24 cellular contexts compared by ENCODE assay signal in the genomic region with DNA sequence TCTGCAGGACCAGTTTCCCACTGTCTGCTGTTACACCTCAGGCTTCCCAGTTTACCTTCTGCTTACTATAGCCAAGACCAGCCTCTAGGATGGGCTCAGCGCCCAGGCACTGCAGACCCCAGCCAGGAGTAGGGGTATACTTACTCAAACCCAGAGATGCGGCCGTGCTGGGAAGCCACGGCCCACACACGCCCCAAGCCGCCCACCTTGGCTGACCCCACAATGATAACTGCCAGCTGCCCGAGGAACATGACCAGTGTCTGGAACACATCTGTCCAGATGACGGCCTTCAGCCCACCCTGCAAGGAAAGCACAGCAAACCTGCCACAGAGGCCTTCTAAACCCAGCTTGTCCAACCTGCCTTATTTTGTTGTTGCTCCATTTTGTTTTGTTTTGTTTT. TPM values are rescaled to one million over a fixed set of nuclear protein-coding genes. Genes with fewer than 3 reads are reported as not detected.
DNase-seq lines count a peak whose midpoint lies in the region; ATAC-seq, FAIRE-seq and TF ChIP-seq lines count a peak whose summit lies in the region.
"Had no signal": no experiment of that assay in that cellular context is flagged by ENCODE, and none has a peak within 500 bp of the region (broad histone marks: within the 10 kb centered on the region; RNA-seq: fewer than 3 reads in every experiment).

No MANE protein-coding gene starts in this region.

- H3K27ac ChIP-seq in HepG2 (ENCODE audit: extremely low read length, insufficient read depth, low read length), result no peak overlapping the region
- no peak overlapping the region for H3K27ac ChIP-seq in right lobe of liver
- H3K27ac ChIP-seq: 22Rv1 had no signal

- DNase-seq in T-helper 2 cell treated with Interferon-gamma antibody and Interleukin-4, amounts not matched to agents 5 μg/mL and 100 μg/mL, for 36 hours (ENCODE audit: low spot score), result no peak
- DNase-seq in T-helper 2 cell (no peak), HepG2 (ENCODE audit: low spot score) (no peak), right lobe of liver (no peak), endothelial cell (ENCODE audit: low spot score) (no peak), SKM-1 (lab: John Stamatoyannopoulos, UW; ENCODE audit: unreplicated experiment) (no peak)
- DNase-seq in stimulated activated naive B cell treated with anti-CD40 and anti-IgM and Interleukin-4, amounts not matched to agents 10 μg/mL and 1 μg/mL and 100 μg/mL, for 72 hours, result no peak
- DNase-seq: ACHN; BE2C; H9; KG1; MG63; NCI-H1694; NCI-H2029 treated with DMSO at 0.1 percent for 48 hours; NCI-H446 treated with DMSO at 0.1 percent for 48 hours; NCI-H526; NCI-H82; NK-92 treated with Interleukin-12 subunit alpha and Interleukin-12 subunit beta, amount 100 ng/mL, for 24 hours; PC-3 had no signal

- no peaks in the 10 kb centered on the region for H3K27me3 Mint-ChIP-seq in T-helper 2 cell treated with Interferon-gamma antibody and Interleukin-4, amounts not matched to agents 5 μg/mL and 100 μg/mL, for 36 hours (ENCODE audit: low read depth)
- H3K27me3 Mint-ChIP-seq in endothelial cell (ENCODE audit: unreplicated experiment), result peaks cover 11% of the 10 kb centered on the region
- no peaks in the 10 kb centered on the region for H3K27me3 Mint-ChIP-seq in stimulated activated naive B cell treated with anti-CD40 and anti-IgM and Interleukin-4, amounts not matched to agents 10 μg/mL and 1 μg/mL and 100 μg/mL, for 72 hours

- H3K36me3 ChIP-seq in HepG2 (replicated peaks in 1 of 2; ENCODE audit: control insufficient read depth in 1 of 2, insufficient read depth in 2 of 2, low read length in 2 of 2), result peaks cover 61 to 89% of the 10 kb centered on the region in 2 experiments
- peaks cover 0 to 70% (median 28%) of the 10 kb centered on the region in 4 donors for H3K36me3 ChIP-seq in right lobe of liver

- no peak overlapping the region for H3K4me2 ChIP-seq in HepG2 (ENCODE audit: low read depth, low read length)
- H3K4me2 ChIP-seq: GM23338 had no signal

- peaks cover 24% of the 10 kb centered on the region for H3K79me2 ChIP-seq in HepG2 (ENCODE audit: insufficient read depth, low read length)

- H3K4me1 Mint-ChIP-seq in T-helper 2 cell treated with Interferon-gamma antibody and Interleukin-4, amounts not matched to agents 5 μg/mL and 100 μg/mL, for 36 hours (ENCODE audit: low read depth), result peaks cover 18% of the 10 kb centered on the region
- H3K4me1 Mint-ChIP-seq in endothelial cell (ENCODE audit: unreplicated experiment), result peaks cover 13% of the 10 kb centered on the region
- peaks cover 18 to 29% of the 10 kb centered on the region in 2 donors for H3K4me1 Mint-ChIP-seq in stimulated activated naive B cell treated with anti-CD40 and anti-IgM and Interleukin-4, amounts not matched to agents 10 μg/mL and 1 μg/mL and 100 μg/mL, for 72 hours
- H3K4me1 Mint-ChIP-seq: CD14-positive monocyte had no signal

- no peaks in the 10 kb centered on the region for H3K27me3 ChIP-seq in HepG2 (ENCODE audit: control insufficient read depth in 1 of 2, insufficient read depth in 2 of 2, low read length in 2 of 2)
- H3K27me3 ChIP-seq in right lobe of liver, result no peaks in the 10 kb centered on the region
- H3K27me3 ChIP-seq: BE2C, MG63 had no signal

- H3K4me1 ChIP-seq in HepG2 (ENCODE audit: insufficient read depth, low read length) (peaks cover 39% of the 10 kb centered on the region), right lobe of liver (peaks cover 0 to 4% (median under 1%) of the 10 kb centered on the region in 4 donors)

- in situ Hi-C loops in HepG2 (cut with HindIII; ENCODE audit: extremely low pct_ligation_motif_present, low pct_unique_long_range_greater_than_20kb), result no loop called here

- FAIRE-seq in HepG2 (lab: Jason Lieb, UNC), result no peak
- FAIRE-seq: HTR-8/SVneo had no signal

- CTCF ChIA-PET in HepG2 (lab: Yijun Ruan, JAX; ENCODE audit: low intra/inter-chr PET ratio, low total read pairs), result no interaction called here

- 96% methylated on average over 8 of the region's 8 CpGs for WGBS in HepG2 (ENCODE audit: low lambda C conversion rate)
- 80% methylated on average over 2 of the region's 8 CpGs for WGBS in right lobe of liver (ENCODE audit: insufficient coverage, low coverage, low lambda C conversion rate, missing lambda C conversion rate)

- TF ChIP-seq CTCF in HepG2 (CRISPR knock-in tag; IDR thresholded peaks at IDR 0.05) (no peak), right lobe of liver (IDR thresholded peaks at IDR 0.05) (no peak), endothelial cell (IDR thresholded peaks at IDR 0.05; ENCODE audit: unreplicated experiment) (no peak)

- H3K27ac Mint-ChIP-seq in T-helper 2 cell treated with Interferon-gamma antibody and Interleukin-4, amounts not matched to agents 5 μg/mL and 100 μg/mL, for 36 hours, result peak overlapping the region; percentile 42
- H3K27ac Mint-ChIP-seq in endothelial cell (ENCODE audit: unreplicated experiment), result no peak overlapping the region
- H3K27ac Mint-ChIP-seq in stimulated activated naive B cell treated with anti-CD40 and anti-IgM and Interleukin-4, amounts not matched to agents 10 μg/mL and 1 μg/mL and 100 μg/mL, for 72 hours, result peak overlapping the region; percentile 38
- H3K27ac Mint-ChIP-seq: GM23338, H9 had no signal

- no peak overlapping the region for H2AFZ ChIP-seq in HepG2 (ENCODE audit: low read length)
- H2AFZ ChIP-seq: GM23338 had no signal

- H3K4me3 Mint-ChIP-seq in T-helper 2 cell treated with Interferon-gamma antibody and Interleukin-4, amounts not matched to agents 5 μg/mL and 100 μg/mL, for 36 hours, result no peak overlapping the region
- H3K4me3 Mint-ChIP-seq in endothelial cell (ENCODE audit: unreplicated experiment), result peak overlapping the region; percentile 8
- H3K4me3 Mint-ChIP-seq in stimulated activated naive B cell treated with anti-CD40 and anti-IgM and Interleukin-4, amounts not matched to agents 10 μg/mL and 1 μg/mL and 100 μg/mL, for 72 hours, result no peak overlapping the region
- H3K4me3 Mint-ChIP-seq: CD14-positive monocyte, GM23338, H9 had no signal

- peaks cover 24% of the 10 kb centered on the region for H3K36me3 Mint-ChIP-seq in T-helper 2 cell treated with Interferon-gamma antibody and Interleukin-4, amounts not matched to agents 5 μg/mL and 100 μg/mL, for 36 hours (ENCODE audit: low read depth)
- H3K36me3 Mint-ChIP-seq in endothelial cell (ENCODE audit: low read depth, unreplicated experiment), result peaks cover 67% of the 10 kb centered on the region
- peaks cover 52 to 86% of the 10 kb centered on the region in 2 donors for H3K36me3 Mint-ChIP-seq in stimulated activated naive B cell treated with anti-CD40 and anti-IgM and Interleukin-4, amounts not matched to agents 10 μg/mL and 1 μg/mL and 100 μg/mL, for 72 hours

- no peak for TF ChIP-seq EP300 in HepG2 (IDR thresholded peaks at IDR 0.05; ENCODE audit: low read depth in 2 of 2, low read length in 2 of 2)
- TF ChIP-seq EP300 in HepG2 (CRISPR knock-in tag; IDR thresholded peaks at IDR 0.05; ENCODE audit: borderline replicate concordance), result no peak

- no peaks in the 10 kb centered on the region for H3K9me3 Mint-ChIP-seq in T-helper 2 cell treated with Interferon-gamma antibody and Interleukin-4, amounts not matched to agents 5 μg/mL and 100 μg/mL, for 36 hours
- H3K9me3 Mint-ChIP-seq in endothelial cell (ENCODE audit: unreplicated experiment), result no peaks in the 10 kb centered on the region
- no peaks in the 10 kb centered on the region for H3K9me3 Mint-ChIP-seq in stimulated activated naive B cell treated with anti-CD40 and anti-IgM and Interleukin-4, amounts not matched to agents 10 μg/mL and 1 μg/mL and 100 μg/mL, for 72 hours
- H3K9me3 Mint-ChIP-seq: CD14-positive monocyte, GM23338, H9 had no signal

- no peak overlapping the region for H3K9ac ChIP-seq in HepG2 (ENCODE audit: insufficient read depth, low read depth, low read length)

- no peak for TF ChIP-seq POLR2A in HepG2 (IDR thresholded peaks at IDR 0.05; ENCODE audit: insufficient read depth in 1 of 2, low read depth in 2 of 2, low read length in 2 of 2)
- no peak for TF ChIP-seq POLR2A in right lobe of liver (IDR thresholded peaks at IDR 0.05)

- BruUV-seq in HepG2 (replicated peaks; lab: Mats Ljungman, UMichigan), result no TSS peak

- H3K4me3 ChIP-seq in HepG2 (replicated peaks in 1 of 3; ENCODE audit: insufficient read depth in 1 of 3, low read depth in 2 of 3, low read length in 3 of 3), result no peak overlapping the region
- no peak overlapping the region for H3K4me3 ChIP-seq in right lobe of liver
- H3K4me3 ChIP-seq: GM23338, MG63 had no signal

- TF ChIP-seq RAD21 in HepG2 (CRISPR knock-in tag; IDR thresholded peaks at IDR 0.05), result no peak

- no peaks in the 10 kb centered on the region for H4K20me1 ChIP-seq in HepG2 (ENCODE audit: insufficient read depth, low read length)

- H3K9me3 ChIP-seq in HepG2 (ENCODE audit: low read length), result no peaks in the 10 kb centered on the region
- H3K9me3 ChIP-seq in right lobe of liver, result no peaks in the 10 kb centered on the region
- H3K9me3 ChIP-seq: BE2C, MG63 had no signal

- intact Hi-C loops in HepG2 (cut with micrococcal nuclease; ENCODE audit: unreplicated experiment), result no loop called here
- intact Hi-C loops in right lobe of liver (cut with DNase I), result no loop called here

- POLR2A ChIA-PET in HepG2 (lab: Yijun Ruan, JAX), result no interaction called here

- ATAC-seq in HepG2, result no peak
- no peak for ATAC-seq in right lobe of liver
- no peak for ATAC-seq in stimulated activated naive B cell treated with anti-CD40 and anti-IgM and Interleukin-4, amounts not matched to agents 10 μg/mL and 1 μg/mL and 100 μg/mL, for 72 hours (replicated peaks)
- no peak for ATAC-seq in GM21423 (IDR thresholded peaks at IDR 0.05; ENCODE audit: unreplicated experiment)
- ATAC-seq: GM23338, PC-3 had no signal

RNA-seq across cellular contexts. Expression of a gene that starts 6.6 kb away (rescaled TPM):
- total RNA-seq in HepG2 (2016; rRNA removed; fragmentation: Illumina TruSeq; extraction: Trizol) (130 and 207 TPM in 2 replicates), right lobe of liver (10 to 100 TPM; 30.7 to 65.8 (median 35.9) TPM), endothelial cell (ENCODE audit: unreplicated experiment) (89.9 TPM)
- total RNA-seq in HepG2 (2016; cell fraction: cytosol; rRNA removed; fragmentation: Illumina TruSeq; extraction: Trizol; ENCODE audit: low read depth), result 237 and 301 TPM in 2 replicates
- total RNA-seq in HepG2 (2016; cell fraction: insoluble cytoplasmic fraction; rRNA removed; fragmentation: Illumina TruSeq; extraction: Trizol), result 124 and 208 TPM in 2 replicates
- total RNA-seq in HepG2 (2016; cell fraction: membrane; rRNA removed; fragmentation: Illumina TruSeq; extraction: Trizol), result 240 and 276 TPM in 2 replicates
- total RNA-seq in HepG2 (2016; cell fraction: nucleus; rRNA removed; fragmentation: Illumina TruSeq; extraction: Trizol), result 132 and 154 TPM in 2 replicates
- 280 and 382 TPM in 2 replicates for polyA plus RNA-seq in HepG2 (2011; rRNA removed)
- 388 and 397 TPM in 2 replicates for polyA plus RNA-seq in HepG2 (2011; cell fraction: cytosol; rRNA removed)
- 165 and 172 TPM in 2 replicates for polyA plus RNA-seq in HepG2 (2011; cell fraction: nucleus; rRNA removed)
- 120 and 153 TPM in 2 replicates for polyA plus RNA-seq in HepG2 (2012)
- polyA plus RNA-seq in HepG2 (2016; cell fraction: cytosol; fragmentation: Illumina TruSeq; extraction: Trizol; ENCODE audit: low read depth), result 273 and 357 TPM in 2 replicates
- 125 and 139 TPM in 2 replicates for polyA plus RNA-seq in HepG2 (2016; cell fraction: insoluble cytoplasmic fraction; fragmentation: Illumina TruSeq; extraction: Trizol; ENCODE audit: low read depth)
- polyA plus RNA-seq in HepG2 (2016; cell fraction: membrane; fragmentation: Illumina TruSeq; extraction: Trizol; ENCODE audit: low read depth), result 241 and 285 TPM in 2 replicates
- 232 and 249 TPM in 2 replicates for polyA plus RNA-seq in HepG2 (2016; cell fraction: nucleus; fragmentation: Illumina TruSeq; extraction: Trizol; ENCODE audit: insufficient read depth, low read depth)
- 164 and 175 TPM in 2 replicates for polyA minus RNA-seq in HepG2 (2011; rRNA and poly(A)+ RNA removed; ENCODE audit: low replicate concordance)
- polyA minus RNA-seq in HepG2 (2011; cell fraction: cytosol; rRNA and poly(A)+ RNA removed), result 98.3 and 110 TPM in 2 replicates
- polyA minus RNA-seq in HepG2 (2011; cell fraction: nucleus; rRNA and poly(A)+ RNA removed), result 161 and 181 TPM in 2 replicates

RNA-seq across cellular contexts. Expression of a gene that starts 6.9 kb away (rescaled TPM):
- total RNA-seq in HepG2 (2016; rRNA removed; fragmentation: Illumina TruSeq; extraction: Trizol) (73.9 and 135 TPM in 2 replicates), right lobe of liver (100 to 1,000 TPM in 3 of 6 experiments, 10 to 100 TPM in 3; 57.5 to 151 (median 90.3) TPM), endothelial cell (ENCODE audit: unreplicated experiment) (63.0 TPM)
- total RNA-seq in HepG2 (2016; cell fraction: cytosol; rRNA removed; fragmentation: Illumina TruSeq; extraction: Trizol; ENCODE audit: low read depth), result 30.4 and 34.3 TPM in 2 replicates
- 73.5 and 136 TPM in 2 replicates for total RNA-seq in HepG2 (2016; cell fraction: insoluble cytoplasmic fraction; rRNA removed; fragmentation: Illumina TruSeq; extraction: Trizol)
- total RNA-seq in HepG2 (2016; cell fraction: membrane; rRNA removed; fragmentation: Illumina TruSeq; extraction: Trizol), result 79.1 and 85.5 TPM in 2 replicates
- total RNA-seq in HepG2 (2016; cell fraction: nucleus; rRNA removed; fragmentation: Illumina TruSeq; extraction: Trizol), result 134 and 158 TPM in 2 replicates
- 417 and 462 TPM in 2 replicates for polyA plus RNA-seq in HepG2 (2011; rRNA removed)
- 356 and 373 TPM in 2 replicates for polyA plus RNA-seq in HepG2 (2011; cell fraction: cytosol; rRNA removed)
- 1,568 and 1,774 TPM in 2 replicates for polyA plus RNA-seq in HepG2 (2011; cell fraction: nucleus; rRNA removed)
- polyA plus RNA-seq in HepG2 (2012), result 192 and 216 TPM in 2 replicates
- 27.4 and 30.4 TPM in 2 replicates for polyA plus RNA-seq in HepG2 (2016; cell fraction: cytosol; fragmentation: Illumina TruSeq; extraction: Trizol; ENCODE audit: low read depth)
- polyA plus RNA-seq in HepG2 (2016; cell fraction: insoluble cytoplasmic fraction; fragmentation: Illumina TruSeq; extraction: Trizol; ENCODE audit: low read depth), result 63.2 and 70.8 TPM in 2 replicates
- 56.1 and 58.9 TPM in 2 replicates for polyA plus RNA-seq in HepG2 (2016; cell fraction: membrane; fragmentation: Illumina TruSeq; extraction: Trizol; ENCODE audit: low read depth)
- 255 and 265 TPM in 2 replicates for polyA plus RNA-seq in HepG2 (2016; cell fraction: nucleus; fragmentation: Illumina TruSeq; extraction: Trizol; ENCODE audit: insufficient read depth, low read depth)
- polyA minus RNA-seq in HepG2 (2011; rRNA and poly(A)+ RNA removed; ENCODE audit: low replicate concordance), result 193 and 937 TPM in 2 replicates
- 155 and 193 TPM in 2 replicates for polyA minus RNA-seq in HepG2 (2011; cell fraction: cytosol; rRNA and poly(A)+ RNA removed)
- polyA minus RNA-seq in HepG2 (2011; cell fraction: nucleus; rRNA and poly(A)+ RNA removed), result 359 and 416 TPM in 2 replicates

RNA-seq across cellular contexts. Expression of a gene that starts 12.0 kb away (rescaled TPM):
- 21.5 and 21.7 TPM in 2 replicates for total RNA-seq in HepG2 (2016; rRNA removed; fragmentation: Illumina TruSeq; extraction: Trizol)
- total RNA-seq in HepG2 (2016; cell fraction: cytosol; rRNA removed; fragmentation: Illumina TruSeq; extraction: Trizol; ENCODE audit: low read depth), result 10.8 and 11.1 TPM in 2 replicates
- total RNA-seq in HepG2 (2016; cell fraction: insoluble cytoplasmic fraction; rRNA removed; fragmentation: Illumina TruSeq; extraction: Trizol), result 16.3 and 22.5 TPM in 2 replicates
- total RNA-seq in HepG2 (2016; cell fraction: membrane; rRNA removed; fragmentation: Illumina TruSeq; extraction: Trizol), result 11.0 and 11.4 TPM in 2 replicates
- 33.1 and 40.6 TPM in 2 replicates for total RNA-seq in HepG2 (2016; cell fraction: nucleus; rRNA removed; fragmentation: Illumina TruSeq; extraction: Trizol)
- polyA plus RNA-seq in HepG2 (2011; rRNA removed), result 37.0 and 43.1 TPM in 2 replicates
- 15.7 and 25.3 TPM in 2 replicates for polyA plus RNA-seq in HepG2 (2011; cell fraction: cytosol; rRNA removed)
- polyA plus RNA-seq in HepG2 (2011; cell fraction: nucleus; rRNA removed), result 233 and 267 TPM in 2 replicates
- 31.5 and 37.5 TPM in 2 replicates for polyA plus RNA-seq in HepG2 (2012)
- 5.5 and 5.9 TPM in 2 replicates for polyA plus RNA-seq in HepG2 (2016; cell fraction: cytosol; fragmentation: Illumina TruSeq; extraction: Trizol; ENCODE audit: low read depth)
- 19.5 and 31.5 TPM in 2 replicates for polyA plus RNA-seq in HepG2 (2016; cell fraction: insoluble cytoplasmic fraction; fragmentation: Illumina TruSeq; extraction: Trizol; ENCODE audit: low read depth)
- 11.5 and 14.8 TPM in 2 replicates for polyA plus RNA-seq in HepG2 (2016; cell fraction: membrane; fragmentation: Illumina TruSeq; extraction: Trizol; ENCODE audit: low read depth)
- 63.8 and 69.6 TPM in 2 replicates for polyA plus RNA-seq in HepG2 (2016; cell fraction: nucleus; fragmentation: Illumina TruSeq; extraction: Trizol; ENCODE audit: insufficient read depth, low read depth)
- 159 and 251 TPM in 2 replicates for polyA minus RNA-seq in HepG2 (2011; rRNA and poly(A)+ RNA removed; ENCODE audit: low replicate concordance)
- 44.5 and 51.3 TPM in 2 replicates for polyA minus RNA-seq in HepG2 (2011; cell fraction: cytosol; rRNA and poly(A)+ RNA removed)
- 140 and 150 TPM in 2 replicates for polyA minus RNA-seq in HepG2 (2011; cell fraction: nucleus; rRNA and poly(A)+ RNA removed)
- 10 to 100 TPM; 12.3 to 24.0 (median 16.3) TPM for total RNA-seq in right lobe of liver
- total RNA-seq in endothelial cell (ENCODE audit: unreplicated experiment), result 49.4 TPM

RNA-seq across cellular contexts. Expression of a gene that starts 56.4 kb away (rescaled TPM):
- total RNA-seq in HepG2 (2016; rRNA removed; fragmentation: Illumina TruSeq; extraction: Trizol) (0.02 and 0.04 TPM in 2 replicates), right lobe of liver (under 1 TPM in 1 of 6 experiments, not detected in 5; 0.04 TPM), endothelial cell (ENCODE audit: unreplicated experiment) (not detected)
- total RNA-seq in HepG2 (2016; cell fraction: cytosol; rRNA removed; fragmentation: Illumina TruSeq; extraction: Trizol; ENCODE audit: low read depth), result not detected in 2 replicates
- total RNA-seq in HepG2 (2016; cell fraction: insoluble cytoplasmic fraction; rRNA removed; fragmentation: Illumina TruSeq; extraction: Trizol), result 0.15 TPM in 1 of 2 replicates, not detected in the other
- not detected in 2 replicates for total RNA-seq in HepG2 (2016; cell fraction: membrane; rRNA removed; fragmentation: Illumina TruSeq; extraction: Trizol)
- not detected in 2 replicates for total RNA-seq in HepG2 (2016; cell fraction: nucleus; rRNA removed; fragmentation: Illumina TruSeq; extraction: Trizol)
- 1.4 TPM in 2 replicates for polyA plus RNA-seq in HepG2 (2011; rRNA removed)
- 0.98 and 1.1 TPM in 2 replicates for polyA plus RNA-seq in HepG2 (2011; cell fraction: cytosol; rRNA removed)
- polyA plus RNA-seq in HepG2 (2011; cell fraction: nucleus; rRNA removed), result 1.7 and 2.0 TPM in 2 replicates
- polyA plus RNA-seq in HepG2 (2012), result 0.80 and 1.5 TPM in 2 replicates
- not detected in 2 replicates for polyA plus RNA-seq in HepG2 (2016; cell fraction: cytosol; fragmentation: Illumina TruSeq; extraction: Trizol; ENCODE audit: low read depth)
- polyA plus RNA-seq in HepG2 (2016; cell fraction: insoluble cytoplasmic fraction; fragmentation: Illumina TruSeq; extraction: Trizol; ENCODE audit: low read depth), result not detected in 2 replicates
- not detected in 2 replicates for polyA plus RNA-seq in HepG2 (2016; cell fraction: membrane; fragmentation: Illumina TruSeq; extraction: Trizol; ENCODE audit: low read depth)
- polyA plus RNA-seq in HepG2 (2016; cell fraction: nucleus; fragmentation: Illumina TruSeq; extraction: Trizol; ENCODE audit: insufficient read depth, low read depth), result 0.12 TPM in 1 of 2 replicates, not detected in the other
- 1.3 TPM in 1 of 2 replicates, not detected in the other for polyA minus RNA-seq in HepG2 (2011; rRNA and poly(A)+ RNA removed; ENCODE audit: low replicate concordance)
- polyA minus RNA-seq in HepG2 (2011; cell fraction: cytosol; rRNA and poly(A)+ RNA removed), result 0.49 and 0.70 TPM in 2 replicates
- polyA minus RNA-seq in HepG2 (2011; cell fraction: nucleus; rRNA and poly(A)+ RNA removed), result 0.52 and 0.62 TPM in 2 replicates
- total RNA-seq: H9, PC-3 had no signal
- polyA plus RNA-seq: CD14-positive monocyte had no signal

RNA-seq across cellular contexts. Expression of a gene that starts 57.6 kb away (rescaled TPM):
- total RNA-seq in HepG2 (2016; rRNA removed; fragmentation: Illumina TruSeq; extraction: Trizol) (0.38 TPM in 1 of 2 replicates, not detected in the other), right lobe of liver (not detected), endothelial cell (ENCODE audit: unreplicated experiment) (not detected)
- total RNA-seq in HepG2 (2016; cell fraction: cytosol; rRNA removed; fragmentation: Illumina TruSeq; extraction: Trizol; ENCODE audit: low read depth), result 0.20 and 0.26 TPM in 2 replicates
- total RNA-seq in HepG2 (2016; cell fraction: insoluble cytoplasmic fraction; rRNA removed; fragmentation: Illumina TruSeq; extraction: Trizol), result 0.15 TPM in 1 of 2 replicates, not detected in the other
- total RNA-seq in HepG2 (2016; cell fraction: membrane; rRNA removed; fragmentation: Illumina TruSeq; extraction: Trizol), result 0.07 and 0.43 TPM in 2 replicates
- total RNA-seq in HepG2 (2016; cell fraction: nucleus; rRNA removed; fragmentation: Illumina TruSeq; extraction: Trizol), result 0.25 and 0.37 TPM in 2 replicates
- 0.79 and 1.0 TPM in 2 replicates for polyA plus RNA-seq in HepG2 (2011; rRNA removed)
- 0.54 and 0.83 TPM in 2 replicates for polyA plus RNA-seq in HepG2 (2011; cell fraction: cytosol; rRNA removed)
- polyA plus RNA-seq in HepG2 (2011; cell fraction: nucleus; rRNA removed), result 5.5 and 6.9 TPM in 2 replicates
- polyA plus RNA-seq in HepG2 (2012), result 1.1 and 1.2 TPM in 2 replicates
- 0.17 and 0.28 TPM in 2 replicates for polyA plus RNA-seq in HepG2 (2016; cell fraction: cytosol; fragmentation: Illumina TruSeq; extraction: Trizol; ENCODE audit: low read depth)
- 0.23 TPM in 1 of 2 replicates, not detected in the other for polyA plus RNA-seq in HepG2 (2016; cell fraction: insoluble cytoplasmic fraction; fragmentation: Illumina TruSeq; extraction: Trizol; ENCODE audit: low read depth)
- polyA plus RNA-seq in HepG2 (2016; cell fraction: membrane; fragmentation: Illumina TruSeq; extraction: Trizol; ENCODE audit: low read depth), result 0.19 and 0.29 TPM in 2 replicates
- 0.96 and 1.8 TPM in 2 replicates for polyA plus RNA-seq in HepG2 (2016; cell fraction: nucleus; fragmentation: Illumina TruSeq; extraction: Trizol; ENCODE audit: insufficient read depth, low read depth)
- 1.8 and 2.7 TPM in 2 replicates for polyA minus RNA-seq in HepG2 (2011; rRNA and poly(A)+ RNA removed; ENCODE audit: low replicate concordance)
- polyA minus RNA-seq in HepG2 (2011; cell fraction: cytosol; rRNA and poly(A)+ RNA removed), result 0.59 and 0.79 TPM in 2 replicates
- 0.50 and 1.3 TPM in 2 replicates for polyA minus RNA-seq in HepG2 (2011; cell fraction: nucleus; rRNA and poly(A)+ RNA removed)
- polyA plus RNA-seq: CD14-positive monocyte had no signal
